Comparison of ENCODE assay signal across 16 cellular contexts in genomic region chr5:176986280-176986679, GRCh38. TPM values are rescaled to one million over a fixed set of nuclear protein-coding genes. Genes with fewer than 3 reads are reported as not detected.
DNase-seq lines count a peak whose midpoint lies in the region; ATAC-seq, FAIRE-seq and TF ChIP-seq lines count a peak whose summit lies in the region.
"Had no signal": no experiment of that assay in that cellular context is flagged by ENCODE, and none has a peak within 500 bp of the region (broad histone marks: within the 10 kb centered on the region; RNA-seq: fewer than 3 reads in every experiment).

No MANE protein-coding gene starts in this region.

- TF ChIP-seq CTCF in HepG2 (CRISPR knock-in tag; IDR thresholded peaks at IDR 0.05), result no peak
- no peak for TF ChIP-seq CTCF in right lobe of liver (IDR thresholded peaks at IDR 0.05)
- TF ChIP-seq CTCF in activated CD8-positive, alpha-beta T cell treated with anti-CD3 and anti-CD28 coated beads for 36 hours (IDR thresholded peaks at IDR 0.05), result no peak
- TF ChIP-seq CTCF in tibial nerve (IDR thresholded peaks at IDR 0.05), result no peak

- peaks cover 12% of the 10 kb centered on the region for H4K20me1 ChIP-seq in HepG2 (ENCODE audit: insufficient read depth, low read length)

- no peak for DNase-seq in HepG2 (ENCODE audit: low spot score)
- DNase-seq in right lobe of liver, result no peak
- no peak for DNase-seq in activated CD8-positive, alpha-beta T cell treated with anti-CD3 and anti-CD28 coated beads for 36 hours
- DNase-seq in NCI-H748 treated with DMSO at 0.1 percent for 48 hours (lab: John Stamatoyannopoulos, UW), result no peak
- no peak for DNase-seq in tibial nerve (ENCODE audit: low spot score in 2 of 2)
- DNase-seq: COR-L47, DMS153, Kasumi-1, MV-4-11, NCI-H1436, NCI-H2029 treated with DMSO at 0.1 percent for 48 hours, NCI-H510A, SHP77 treated with DMSO at 0.1 percent for 48 hours had no signal

- POLR2A ChIA-PET in HepG2 (lab: Yijun Ruan, JAX), result no interaction called here
- POLR2A ChIA-PET in activated CD8-positive, alpha-beta T cell treated with anti-CD3 and anti-CD28 coated beads for 36 hours (lab: Charles Lee), result interaction anchor here (0.7 kb wide), 1 partner anchor 146 kb away, joined by 3 read pairs; no protein-coding TSS in a partner anchor

- CTCF ChIA-PET in HepG2 (lab: Yijun Ruan, JAX; ENCODE audit: low intra/inter-chr PET ratio, low total read pairs), result no interaction called here
- CTCF ChIA-PET in activated CD8-positive, alpha-beta T cell treated with anti-CD3 and anti-CD28 coated beads for 36 hours (lab: Charles Lee), result interaction anchor here (1.0 to 1.5 kb wide), 2 partner anchors 19 to 87 kb away, joined by 3 to 4 read pairs; no protein-coding TSS in a partner anchor

- no peaks in the 10 kb centered on the region for H3K9me3 ChIP-seq in HepG2 (ENCODE audit: low read length)
- H3K9me3 ChIP-seq in right lobe of liver, result no peaks in the 10 kb centered on the region
- no peaks in the 10 kb centered on the region for H3K9me3 ChIP-seq in tibial nerve

- no peak for TF ChIP-seq RAD21 in HepG2 (CRISPR knock-in tag; IDR thresholded peaks at IDR 0.05)

- no peaks in the 10 kb centered on the region for H3K9me3 Mint-ChIP-seq in IgD-negative memory B cell
- H3K9me3 Mint-ChIP-seq in activated CD8-positive, alpha-beta T cell treated with anti-CD3 and anti-CD28 coated beads for 36 hours, result no peaks in the 10 kb centered on the region
- H3K9me3 Mint-ChIP-seq in stimulated activated memory B cell treated with anti-CD40 and anti-IgM and Interleukin-4, amounts not matched to agents 10 μg/mL and 1 μg/mL and 100 μg/mL, for 72 hours, result no peaks in the 10 kb centered on the region

- H3K27me3 ChIP-seq in HepG2 (ENCODE audit: control insufficient read depth in 1 of 2, insufficient read depth in 2 of 2, low read length in 2 of 2) (no peaks in the 10 kb centered on the region; a peak in 1 of 5 replicates), right lobe of liver (no peaks in the 10 kb centered on the region), tibial nerve (no peaks in the 10 kb centered on the region)

- intact Hi-C loops in HepG2 (cut with micrococcal nuclease; ENCODE audit: unreplicated experiment), result no loop called here
- intact Hi-C loops in right lobe of liver (cut with DNase I), result no loop called here
- intact Hi-C loops in activated CD8-positive, alpha-beta T cell treated with anti-CD3 and anti-CD28 coated beads for 36 hours (cut with micrococcal nuclease), result no loop called here

- H3K27ac Mint-ChIP-seq in IgD-negative memory B cell, result peak overlapping the region; percentile 59 to 95 (median 94)
- peak overlapping the region; percentile 49 for H3K27ac Mint-ChIP-seq in activated CD8-positive, alpha-beta T cell treated with anti-CD3 and anti-CD28 coated beads for 36 hours
- peak overlapping the region; percentile 63 for H3K27ac Mint-ChIP-seq in stimulated activated memory B cell treated with anti-CD40 and anti-IgM and Interleukin-4, amounts not matched to agents 10 μg/mL and 1 μg/mL and 100 μg/mL, for 72 hours

- H3K79me2 ChIP-seq in HepG2 (ENCODE audit: insufficient read depth, low read length), result peaks cover 57% of the 10 kb centered on the region

- H3K9ac ChIP-seq in HepG2 (ENCODE audit: insufficient read depth, low read depth, low read length), result no peak overlapping the region

- peaks cover 2% of the 10 kb centered on the region for H3K36me3 Mint-ChIP-seq in IgD-negative memory B cell
- H3K36me3 Mint-ChIP-seq in activated CD8-positive, alpha-beta T cell treated with anti-CD3 and anti-CD28 coated beads for 36 hours (ENCODE audit: low read depth), result peaks cover 16% of the 10 kb centered on the region
- peaks cover 12% of the 10 kb centered on the region for H3K36me3 Mint-ChIP-seq in stimulated activated memory B cell treated with anti-CD40 and anti-IgM and Interleukin-4, amounts not matched to agents 10 μg/mL and 1 μg/mL and 100 μg/mL, for 72 hours

- TF ChIP-seq POLR2A in HepG2 (IDR thresholded peaks at IDR 0.05; ENCODE audit: insufficient read depth in 1 of 2, low read depth in 2 of 2, low read length in 2 of 2) (no peak), right lobe of liver (IDR thresholded peaks at IDR 0.05) (no peak), tibial nerve (IDR thresholded peaks at IDR 0.05) (no peak)

- no TSS peak for BruUV-seq in HepG2 (replicated peaks; lab: Mats Ljungman, UMichigan)

- no peak overlapping the region for H3K27ac ChIP-seq in HepG2 (ENCODE audit: extremely low read length, insufficient read depth, low read length)
- no peak overlapping the region for H3K27ac ChIP-seq in right lobe of liver
- no peak overlapping the region for H3K27ac ChIP-seq in tibial nerve

- ATAC-seq in HepG2, result no peak
- no peak for ATAC-seq in right lobe of liver
- no peak for ATAC-seq in activated CD8-positive, alpha-beta T cell treated with anti-CD3 and anti-CD28 coated beads for 36 hours
- ATAC-seq in stimulated activated memory B cell treated with anti-CD40 and anti-IgM and Interleukin-4, amounts not matched to agents 10 μg/mL and 1 μg/mL and 100 μg/mL, for 72 hours, result no peak
- ATAC-seq in GM19351 (IDR thresholded peaks at IDR 0.05; ENCODE audit: unreplicated experiment), result no peak

- no peaks in the 10 kb centered on the region for H3K27me3 Mint-ChIP-seq in IgD-negative memory B cell
- no peaks in the 10 kb centered on the region for H3K27me3 Mint-ChIP-seq in activated CD8-positive, alpha-beta T cell treated with anti-CD3 and anti-CD28 coated beads for 36 hours
- no peaks in the 10 kb centered on the region for H3K27me3 Mint-ChIP-seq in stimulated activated memory B cell treated with anti-CD40 and anti-IgM and Interleukin-4, amounts not matched to agents 10 μg/mL and 1 μg/mL and 100 μg/mL, for 72 hours

- WGBS in HepG2 (ENCODE audit: low lambda C conversion rate), result 96% methylated on average over 2 of the region's 2 CpGs
- WGBS in right lobe of liver (ENCODE audit: insufficient coverage, low coverage, low lambda C conversion rate, missing lambda C conversion rate), result 83% methylated on average over 1 of the region's 2 CpGs
- WGBS in tibial nerve, 2 donors, result 93 to 100% methylated on average over 2 of the region's 2 CpGs

- H3K4me1 Mint-ChIP-seq in IgD-negative memory B cell, result peaks cover 22 to 33% (median 27%) of the 10 kb centered on the region in 3 donors
- H3K4me1 Mint-ChIP-seq in activated CD8-positive, alpha-beta T cell treated with anti-CD3 and anti-CD28 coated beads for 36 hours (ENCODE audit: low read depth), result peaks cover 21% of the 10 kb centered on the region
- H3K4me1 Mint-ChIP-seq in stimulated activated memory B cell treated with anti-CD40 and anti-IgM and Interleukin-4, amounts not matched to agents 10 μg/mL and 1 μg/mL and 100 μg/mL, for 72 hours, result peaks cover 49% of the 10 kb centered on the region

- H3K4me3 ChIP-seq in HepG2 (replicated peaks in 1 of 3; ENCODE audit: insufficient read depth in 1 of 3, low read depth in 2 of 3, low read length in 3 of 3) (no peak overlapping the region), right lobe of liver (no peak overlapping the region), tibial nerve (no peak overlapping the region)

- in situ Hi-C loops in HepG2 (cut with HindIII; ENCODE audit: extremely low pct_ligation_motif_present, low pct_unique_long_range_greater_than_20kb), result no loop called here

- H3K4me3 Mint-ChIP-seq in IgD-negative memory B cell, result peak overlapping the region in 2 of 4 donors; percentile 86 to 88
- H3K4me3 Mint-ChIP-seq in activated CD8-positive, alpha-beta T cell treated with anti-CD3 and anti-CD28 coated beads for 36 hours, result no peak overlapping the region
- no peak overlapping the region for H3K4me3 Mint-ChIP-seq in stimulated activated memory B cell treated with anti-CD40 and anti-IgM and Interleukin-4, amounts not matched to agents 10 μg/mL and 1 μg/mL and 100 μg/mL, for 72 hours

- no peak overlapping the region for H2AFZ ChIP-seq in HepG2 (ENCODE audit: low read length)

- no peak for TF ChIP-seq EP300 in HepG2 (IDR thresholded peaks at IDR 0.05; ENCODE audit: low read depth in 2 of 2, low read length in 2 of 2)
- no peak for TF ChIP-seq EP300 in HepG2 (CRISPR knock-in tag; IDR thresholded peaks at IDR 0.05; ENCODE audit: borderline replicate concordance)
- no peak for TF ChIP-seq EP300 in tibial nerve (IDR thresholded peaks at IDR 0.05)

- H3K4me1 ChIP-seq in HepG2 (ENCODE audit: insufficient read depth, low read length) (peaks cover 17% of the 10 kb centered on the region), right lobe of liver (peaks cover 0 to 7% (median 0%) of the 10 kb centered on the region in 4 donors), tibial nerve (peaks cover 0 to 7% (median 0%) of the 10 kb centered on the region in 4 donors)

- no peak overlapping the region for H3K4me2 ChIP-seq in HepG2 (ENCODE audit: low read depth, low read length)

- H3K36me3 ChIP-seq in HepG2 (replicated peaks in 1 of 2; ENCODE audit: control insufficient read depth in 1 of 2, insufficient read depth in 2 of 2, low read length in 2 of 2), result peaks cover 3 to 11% of the 10 kb centered on the region in 2 experiments; a peak in 3 of 5 replicates
- peaks cover 0 to 9% (median under 1%) of the 10 kb centered on the region in 4 donors for H3K36me3 ChIP-seq in right lobe of liver
- H3K36me3 ChIP-seq in tibial nerve, result peaks cover 0 to 28% (median 2%) of the 10 kb centered on the region in 3 donors

- no peak for FAIRE-seq in HepG2 (lab: Jason Lieb, UNC)

RNA-seq across cellular contexts. Expression of gene UIMC1, which starts 20.3 kb away (rescaled TPM):
- 32.7 and 37.5 TPM in 2 replicates for total RNA-seq in HepG2 (2016; rRNA removed; fragmentation: Illumina TruSeq; extraction: Trizol)
- 42.0 and 51.6 TPM in 2 replicates for total RNA-seq in HepG2 (2016; cell fraction: cytosol; rRNA removed; fragmentation: Illumina TruSeq; extraction: Trizol; ENCODE audit: low read depth)
- total RNA-seq in HepG2 (2016; cell fraction: insoluble cytoplasmic fraction; rRNA removed; fragmentation: Illumina TruSeq; extraction: Trizol), result 35.9 and 36.2 TPM in 2 replicates
- total RNA-seq in HepG2 (2016; cell fraction: membrane; rRNA removed; fragmentation: Illumina TruSeq; extraction: Trizol), result 21.0 and 23.4 TPM in 2 replicates
- 45.6 and 50.9 TPM in 2 replicates for total RNA-seq in HepG2 (2016; cell fraction: nucleus; rRNA removed; fragmentation: Illumina TruSeq; extraction: Trizol)
- 14.0 and 18.9 TPM in 2 replicates for polyA plus RNA-seq in HepG2 (2011; rRNA removed)
- polyA plus RNA-seq in HepG2 (2011; cell fraction: cytosol; rRNA removed), result 9.7 and 11.8 TPM in 2 replicates
- 17.7 and 22.7 TPM in 2 replicates for polyA plus RNA-seq in HepG2 (2011; cell fraction: nucleus; rRNA removed)
- polyA plus RNA-seq in HepG2 (2012), result 22.9 and 28.6 TPM in 2 replicates
- 8.5 and 9.2 TPM in 2 replicates for polyA plus RNA-seq in HepG2 (2016; cell fraction: cytosol; fragmentation: Illumina TruSeq; extraction: Trizol; ENCODE audit: low read depth)
- 38.8 and 40.5 TPM in 2 replicates for polyA plus RNA-seq in HepG2 (2016; cell fraction: insoluble cytoplasmic fraction; fragmentation: Illumina TruSeq; extraction: Trizol; ENCODE audit: low read depth)
- 13.0 and 17.3 TPM in 2 replicates for polyA plus RNA-seq in HepG2 (2016; cell fraction: membrane; fragmentation: Illumina TruSeq; extraction: Trizol; ENCODE audit: low read depth)
- polyA plus RNA-seq in HepG2 (2016; cell fraction: nucleus; fragmentation: Illumina TruSeq; extraction: Trizol; ENCODE audit: insufficient read depth, low read depth), result 55.9 and 65.1 TPM in 2 replicates
- 7.7 and 16.1 TPM in 2 replicates for polyA minus RNA-seq in HepG2 (2011; rRNA and poly(A)+ RNA removed; ENCODE audit: low replicate concordance)
- 13.8 and 16.4 TPM in 2 replicates for polyA minus RNA-seq in HepG2 (2011; cell fraction: cytosol; rRNA and poly(A)+ RNA removed)
- polyA minus RNA-seq in HepG2 (2011; cell fraction: nucleus; rRNA and poly(A)+ RNA removed), result 46.1 and 49.6 TPM in 2 replicates
- 10 to 100 TPM in 4 of 6 experiments, 1 to 10 TPM in 2; 8.4 to 15.6 (median 13.0) TPM for total RNA-seq in right lobe of liver
- polyA plus RNA-seq in IgD-negative memory B cell, result 37.3 TPM
- 10 to 100 TPM; 54.1 to 57.0 TPM for total RNA-seq in activated CD8-positive, alpha-beta T cell treated with anti-CD3 and anti-CD28 coated beads for 36 hours
- 10 to 100 TPM; 40.2 to 56.7 (median 44.6) TPM for total RNA-seq in tibial nerve

RNA-seq across cellular contexts. Expression of gene ZNF346, which starts 36.2 kb away (rescaled TPM):
- total RNA-seq in HepG2 (2016; rRNA removed; fragmentation: Illumina TruSeq; extraction: Trizol) (19.4 and 20.1 TPM in 2 replicates), right lobe of liver (1 to 10 TPM; 5.3 to 7.4 (median 6.0) TPM), tibial nerve (10 to 100 TPM; 17.6 to 24.9 (median 18.8) TPM)
- total RNA-seq in HepG2 (2016; cell fraction: cytosol; rRNA removed; fragmentation: Illumina TruSeq; extraction: Trizol; ENCODE audit: low read depth), result 8.2 and 16.0 TPM in 2 replicates
- total RNA-seq in HepG2 (2016; cell fraction: insoluble cytoplasmic fraction; rRNA removed; fragmentation: Illumina TruSeq; extraction: Trizol), result 19.4 and 20.5 TPM in 2 replicates
- total RNA-seq in HepG2 (2016; cell fraction: membrane; rRNA removed; fragmentation: Illumina TruSeq; extraction: Trizol), result 13.5 and 15.4 TPM in 2 replicates
- total RNA-seq in HepG2 (2016; cell fraction: nucleus; rRNA removed; fragmentation: Illumina TruSeq; extraction: Trizol), result 18.2 and 22.1 TPM in 2 replicates
- polyA plus RNA-seq in HepG2 (2011; rRNA removed) (8.3 and 8.6 TPM in 2 replicates), IgD-negative memory B cell (17.7 TPM)
- polyA plus RNA-seq in HepG2 (2011; cell fraction: cytosol; rRNA removed), result 5.6 and 7.0 TPM in 2 replicates
- 16.4 and 16.8 TPM in 2 replicates for polyA plus RNA-seq in HepG2 (2011; cell fraction: nucleus; rRNA removed)
- polyA plus RNA-seq in HepG2 (2012), result 7.4 and 8.5 TPM in 2 replicates
- polyA plus RNA-seq in HepG2 (2016; cell fraction: cytosol; fragmentation: Illumina TruSeq; extraction: Trizol; ENCODE audit: low read depth), result 3.3 and 3.4 TPM in 2 replicates
- polyA plus RNA-seq in HepG2 (2016; cell fraction: insoluble cytoplasmic fraction; fragmentation: Illumina TruSeq; extraction: Trizol; ENCODE audit: low read depth), result 20.8 and 23.3 TPM in 2 replicates
- 8.4 and 8.7 TPM in 2 replicates for polyA plus RNA-seq in HepG2 (2016; cell fraction: membrane; fragmentation: Illumina TruSeq; extraction: Trizol; ENCODE audit: low read depth)
- 21.0 and 22.3 TPM in 2 replicates for polyA plus RNA-seq in HepG2 (2016; cell fraction: nucleus; fragmentation: Illumina TruSeq; extraction: Trizol; ENCODE audit: insufficient read depth, low read depth)
- 14.6 and 34.4 TPM in 2 replicates for polyA minus RNA-seq in HepG2 (2011; rRNA and poly(A)+ RNA removed; ENCODE audit: low replicate concordance)
- polyA minus RNA-seq in HepG2 (2011; cell fraction: cytosol; rRNA and poly(A)+ RNA removed), result 5.1 and 5.7 TPM in 2 replicates
- polyA minus RNA-seq in HepG2 (2011; cell fraction: nucleus; rRNA and poly(A)+ RNA removed), result 20.9 and 25.0 TPM in 2 replicates
- total RNA-seq in activated CD8-positive, alpha-beta T cell treated with anti-CD3 and anti-CD28 coated beads for 36 hours, result 10 to 100 TPM; 15.0 to 17.0 TPM
